Comparison of ENCODE assay signal across 8 cellular contexts in the genomic region with DNA sequence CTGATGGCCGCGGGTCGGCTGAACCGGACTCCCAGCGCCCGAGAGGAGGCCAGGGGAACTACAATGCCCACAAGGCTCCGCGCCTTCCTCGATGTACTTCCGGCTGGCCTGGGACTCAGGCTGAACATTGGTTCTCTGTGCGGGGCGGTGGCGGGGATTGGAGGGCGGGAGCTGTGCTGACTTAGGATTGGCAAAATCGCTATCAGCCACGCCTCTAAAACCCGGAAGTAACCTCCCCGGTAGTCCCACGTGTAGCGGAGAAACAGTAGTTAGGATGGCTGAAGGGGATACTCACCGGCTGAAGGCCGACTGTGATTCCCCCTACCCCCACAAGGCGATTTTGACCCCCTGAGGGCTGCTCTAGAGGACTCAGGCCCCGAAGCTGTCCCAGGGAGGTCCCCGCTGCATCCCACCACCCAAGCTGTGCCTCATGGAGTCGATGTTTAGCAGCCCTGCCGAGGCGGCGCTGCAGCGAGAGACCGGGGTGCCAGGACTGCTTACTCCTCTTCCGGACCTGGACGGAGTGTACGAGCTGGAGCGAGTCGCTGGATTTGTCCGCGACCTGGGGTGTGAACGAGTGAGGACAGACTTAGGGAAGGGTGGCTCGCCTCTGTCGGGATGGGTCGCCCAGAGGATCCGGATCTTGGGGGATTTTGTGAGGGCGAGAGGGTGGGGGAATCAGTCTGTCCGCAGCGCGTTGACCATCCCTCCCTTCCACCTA.
DNase-seq lines count a peak whose midpoint lies in the region; ATAC-seq lines count a peak whose summit lies in the region.

A gene with protein sequence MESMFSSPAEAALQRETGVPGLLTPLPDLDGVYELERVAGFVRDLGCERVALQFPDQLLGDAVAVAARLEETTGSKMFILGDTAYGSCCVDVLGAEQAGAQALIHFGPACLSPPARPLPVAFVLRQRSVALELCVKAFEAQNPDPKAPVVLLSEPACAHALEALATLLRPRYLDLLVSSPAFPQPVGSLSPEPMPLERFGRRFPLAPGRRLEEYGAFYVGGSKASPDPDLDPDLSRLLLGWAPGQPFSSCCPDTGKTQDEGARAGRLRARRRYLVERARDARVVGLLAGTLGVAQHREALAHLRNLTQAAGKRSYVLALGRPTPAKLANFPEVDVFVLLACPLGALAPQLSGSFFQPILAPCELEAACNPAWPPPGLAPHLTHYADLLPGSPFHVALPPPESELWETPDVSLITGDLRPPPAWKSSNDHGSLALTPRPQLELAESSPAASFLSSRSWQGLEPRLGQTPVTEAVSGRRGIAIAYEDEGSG (plus strand): TSS at position 265 of the 721 bp plus-strand sequence. CDS start 166 bp downstream, at position 431.

- peak; percentile 99 for DNase-seq in AG08395 (ENCODE audit: low spot score)
- peak; percentile 93 for DNase-seq in NCI-H345 treated with DMSO at 0.1 percent for 48 hours (lab: John Stamatoyannopoulos, UW; ENCODE audit: unreplicated experiment)
- peak; percentile 88 to 92 (median 90) for DNase-seq in activated CD4-positive, CD25-positive, alpha-beta regulatory T cell (lab: John Stamatoyannopoulos, UW)
- DNase-seq in central memory CD4-positive, alpha-beta T cell, result peak; percentile 88
- peak; percentile 99 for DNase-seq in iris pigment epithelial cell (ENCODE audit: low read depth)
- peak; percentile 93 for DNase-seq in stimulated activated CD4-positive, alpha-beta T cell treated with anti-CD3 and anti-CD28 coated beads, Interleukin-12 subunit alpha, Interleukin-12 subunit beta, amount 100 ng/mL, for 4 hours

- peak; percentile 82 for ATAC-seq in GM18909 (IDR thresholded peaks at IDR 0.05; ENCODE audit: poor library complexity, unreplicated experiment)
- peak; percentile 81 for ATAC-seq in HG03175 (IDR thresholded peaks at IDR 0.05; ENCODE audit: unreplicated experiment)

Comparison
In these comparisons a context has a peak if more than half of its experiments do, and no peak if none do; other contexts are left out.
1. Peak in every context shown above with its lines: DNase-seq and ATAC-seq.